In genomic region chr3:175489406-175489805, GRCh38 we compare ENCODE assay signal across 16 cellular contexts.
A peak's percentile ranks its signal among the peaks of the same experiment; 100 is the strongest.
DNase-seq lines count a peak whose midpoint lies in the region; ATAC-seq and TF ChIP-seq lines count a peak whose summit lies in the region.
"Had no signal": no experiment of that assay in that cellular context is flagged by ENCODE, and none has a peak within 500 bp of the region (broad histone marks: within the 10 kb centered on the region; RNA-seq: fewer than 3 reads in every experiment).

No MANE protein-coding gene starts in this region.

- no peak overlapping the region for H3K27ac Mint-ChIP-seq in naive thymus-derived CD8-positive, alpha-beta T cell
- H3K27ac Mint-ChIP-seq: stimulated activated naive CD8-positive, alpha-beta T cell treated with anti-CD3 and anti-CD28 coated beads, Interleukin-15, amount 100 ng/mL, for 72 hours; T-helper 2 cell treated with Interferon-gamma antibody and Interleukin-4, amounts not matched to agents 5 μg/mL and 100 μg/mL, for 36 hours had no signal

- CTCF ChIA-PET in HEK293T (lab: Yijun Ruan, JAX) = no interaction called here

- H3K27ac ChIP-seq in VCaP = peak overlapping the region; percentile 74; the same call in 1 of the 2 replicates
- H3K27ac ChIP-seq: body of pancreas, psoas muscle had no signal

- no peak overlapping the region for H3K4me3 Mint-ChIP-seq in naive thymus-derived CD8-positive, alpha-beta T cell
- H3K4me3 Mint-ChIP-seq: stimulated activated naive CD8-positive, alpha-beta T cell treated with anti-CD3 and anti-CD28 coated beads, Interleukin-15, amount 100 ng/mL, for 72 hours; T-helper 2 cell treated with Interferon-gamma antibody and Interleukin-4, amounts not matched to agents 5 μg/mL and 100 μg/mL, for 36 hours had no signal

- intact Hi-C loops in posterior vena cava (cut with DNase I) = no loop called here

- TF ChIP-seq CTCF in VCaP (conservative IDR thresholded peaks at IDR 0.05) = no peak

- no peaks in the 10 kb centered on the region for H3K36me3 Mint-ChIP-seq in naive thymus-derived CD8-positive, alpha-beta T cell

- H3K9me3 Mint-ChIP-seq in naive thymus-derived CD8-positive, alpha-beta T cell = peaks cover 0 to 2% (median 0%) of the 10 kb centered on the region in 9 donors
- H3K9me3 Mint-ChIP-seq: T-helper 2 cell treated with Interferon-gamma antibody and Interleukin-4, amounts not matched to agents 5 μg/mL and 100 μg/mL, for 36 hours had no signal

- POLR2A ChIA-PET in naive thymus-derived CD8-positive, alpha-beta T cell (lab: Charles Lee) = no interaction called here
- POLR2A ChIA-PET in HEK293T (lab: Yijun Ruan, JAX) = no interaction called here

- H3K27me3 Mint-ChIP-seq in naive thymus-derived CD8-positive, alpha-beta T cell = no peaks in the 10 kb centered on the region
- H3K27me3 Mint-ChIP-seq: stimulated activated naive CD8-positive, alpha-beta T cell treated with anti-CD3 and anti-CD28 coated beads, Interleukin-15, amount 100 ng/mL, for 72 hours had no signal

- DNase-seq in posterior vena cava (ENCODE audit: low spot score) (no peak), T-helper 1 cell (no peak), HEK293T (ENCODE audit: extremely low spot score) (no peak)
- DNase-seq in naive thymus-derived CD8-positive, alpha-beta T cell = no peak
- DNase-seq: body of pancreas; effector CD4-positive, alpha-beta T cell; EL; foreskin melanocyte; psoas muscle; stimulated activated CD4-positive, alpha-beta T cell treated with anti-CD3 and anti-CD28 coated beads, Interleukin-4, amount 100 ng/mL, for 1 hour; stimulated activated naive CD8-positive, alpha-beta T cell treated with anti-CD3 and anti-CD28 coated beads, Interleukin-15, amount 100 ng/mL, for 72 hours had no signal

- H3K4me1 Mint-ChIP-seq in naive thymus-derived CD8-positive, alpha-beta T cell = no peaks in the 10 kb centered on the region
- H3K4me1 Mint-ChIP-seq: stimulated activated naive CD8-positive, alpha-beta T cell treated with anti-CD3 and anti-CD28 coated beads, Interleukin-15, amount 100 ng/mL, for 72 hours had no signal

- ATAC-seq in GM18519 (IDR thresholded peaks at IDR 0.05; ENCODE audit: low FRiP score, unreplicated experiment) (peak; percentile 61), GM21576 (IDR thresholded peaks at IDR 0.05; ENCODE audit: unreplicated experiment) (peak; percentile 41), HG03095 (IDR thresholded peaks at IDR 0.05; ENCODE audit: unreplicated experiment) (peak; percentile 67)
- no peak for ATAC-seq in naive thymus-derived CD8-positive, alpha-beta T cell
- ATAC-seq: body of pancreas; psoas muscle; stimulated activated naive CD8-positive, alpha-beta T cell treated with anti-CD3 and anti-CD28 coated beads, Interleukin-15, amount 100 ng/mL, for 72 hours had no signal

TF ChIP-seq in HEK293T, 16 proteins besides CTCF, POLR2A, EP300 and RAD21:
- TF ChIP-seq TARDBP (IDR thresholded peaks at IDR 0.05) (no peak), HDGF (IDR thresholded peaks at IDR 0.05; ENCODE audit: borderline replicate concordance) (no peak), ZNF384 (IDR thresholded peaks at IDR 0.05) (no peak), FOXK2 (IDR thresholded peaks at IDR 0.05) (no peak), LEF1 (IDR thresholded peaks at IDR 0.05; ENCODE audit: borderline replicate concordance) (no peak), L3MBTL2 (conservative IDR thresholded peaks at IDR 0.05) (no peak), FOXA1 (IDR thresholded peaks at IDR 0.05) (no peak), ELF4 (IDR thresholded peaks at IDR 0.05) (no peak), BHLHE40 (IDR thresholded peaks at IDR 0.05; ENCODE audit: borderline replicate concordance) (no peak), CTBP1 (IDR thresholded peaks at IDR 0.05; ENCODE audit: borderline replicate concordance) (no peak), PKNOX1 (IDR thresholded peaks at IDR 0.05) (no peak), SUZ12 (IDR thresholded peaks at IDR 0.05) (no peak), SP1 (IDR thresholded peaks at IDR 0.05) (no peak), ARNT (IDR thresholded peaks at IDR 0.05) (no peak)

Comparison
In these comparisons a context has a peak if more than half of its experiments do, and no peak if none do; other contexts are left out.
1. ATAC-seq: peak in GM18519 (single experiment), GM21576 (single experiment) and HG03095 (single experiment); none in naive thymus-derived CD8-positive, alpha-beta T cell (0 of 2).